In genomic region chr9:132163457-132163875, GRCh38 we compare ENCODE assay signal across 9 cellular contexts. TPM values are rescaled to one million over a fixed set of nuclear protein-coding genes. Genes with fewer than 3 reads are reported as not detected.
DNase-seq lines count a peak whose midpoint lies in the region; TF ChIP-seq lines count a peak whose summit lies in the region.
"Had no signal": no experiment of that assay in that cellular context is flagged by ENCODE, and none has a peak within 500 bp of the region (broad histone marks: within the 10 kb centered on the region; RNA-seq: fewer than 3 reads in every experiment).

No MANE protein-coding gene starts in this region.

- H3K9ac ChIP-seq in MM.1S (ENCODE audit: low read length), result no peak overlapping the region

- H3K4me3 ChIP-seq in tibial nerve (peak overlapping the region; percentile 22 to 75 (median 42)), MM.1S (ENCODE audit: low read length) (no peak overlapping the region)

- H3K27me3 Mint-ChIP-seq in activated T-cell treated with anti-CD3 and anti-CD28 coated beads, Interleukin-2, amount 50 U/mL, for 24 hours, result peaks cover 68% of the 10 kb centered on the region

- H3K36me3 Mint-ChIP-seq in activated T-cell treated with anti-CD3 and anti-CD28 coated beads, Interleukin-2, amount 50 U/mL, for 24 hours (ENCODE audit: low read depth), result no peaks in the 10 kb centered on the region

- H3K27ac Mint-ChIP-seq in activated T-cell treated with anti-CD3 and anti-CD28 coated beads, Interleukin-2, amount 50 U/mL, for 24 hours, result no peak overlapping the region

- peaks cover 7% of the 10 kb centered on the region for H3K4me1 Mint-ChIP-seq in activated T-cell treated with anti-CD3 and anti-CD28 coated beads, Interleukin-2, amount 50 U/mL, for 24 hours (ENCODE audit: low read depth)

- H3K9me3 ChIP-seq in tibial nerve (no peaks in the 10 kb centered on the region), MM.1S (replicated peaks; ENCODE audit: insufficient read depth, low read length) (no peaks in the 10 kb centered on the region)

- TF ChIP-seq POLR2A in tibial nerve (IDR thresholded peaks at IDR 0.05), result no peak

- H3K4me3 Mint-ChIP-seq in activated T-cell treated with anti-CD3 and anti-CD28 coated beads, Interleukin-2, amount 50 U/mL, for 24 hours, result peak overlapping the region; percentile 53

- H3F3A ChIP-seq in MM.1S (ENCODE audit: insufficient read depth, low read length), result no peaks in the 10 kb centered on the region

- 2 to 5% methylated on average over 7 to 8 of the region's 29 CpGs for WGBS in tibial nerve, 2 donors

- H3K36me3 ChIP-seq in tibial nerve (no peaks in the 10 kb centered on the region), MM.1S (replicated peaks; ENCODE audit: insufficient read depth, low read length) (no peaks in the 10 kb centered on the region)

- peak; percentile 35 for DNase-seq in activated T-cell treated with anti-CD3 and anti-CD28 coated beads, Interleukin-2, amount 50 U/mL, for 24 hours
- no peak for DNase-seq in activated T-cell treated with anti-CD3 and anti-CD28 coated beads, Interleukin-2, amount 50 U/mL, for 1 hour
- DNase-seq in amniotic epithelial cell (ENCODE audit: low read depth), result peak; percentile 13
- DNase-seq in iris pigment epithelial cell (ENCODE audit: low read depth), result peak; percentile 54
- DNase-seq in tibial nerve (ENCODE audit: low spot score in 2 of 2), result no peak
- no peak for DNase-seq in RKO (ENCODE audit: low spot score)
- no peak for DNase-seq in MM.1S
- DNase-seq in NCI-H226, result no peak
- DNase-seq: activated CD4-positive, alpha-beta T cell treated with anti-CD3 and anti-CD28 coated beads, Interleukin-2, amount 10 ng/mL, durations not matched to agents 7 days and 5 days had no signal

- H3K4me1 ChIP-seq in tibial nerve (peaks cover 0 to 44% (median 23%) of the 10 kb centered on the region in 4 donors), MM.1S (ENCODE audit: low read length) (no peaks in the 10 kb centered on the region)

- H2AFZ ChIP-seq in MM.1S (ENCODE audit: low read length), result no peak overlapping the region

- no peaks in the 10 kb centered on the region for H3K9me3 Mint-ChIP-seq in activated T-cell treated with anti-CD3 and anti-CD28 coated beads, Interleukin-2, amount 50 U/mL, for 24 hours
- H3K9me3 Mint-ChIP-seq: activated CD4-positive, alpha-beta T cell treated with anti-CD3 and anti-CD28 coated beads, Interleukin-2, amount 10 ng/mL, durations not matched to agents 7 days and 5 days had no signal

- H3K27ac ChIP-seq in tibial nerve, result no peak overlapping the region
- no peak overlapping the region for H3K27ac ChIP-seq in MM.1S (ENCODE audit: low read length)

- no peaks in the 10 kb centered on the region for H3K79me2 ChIP-seq in MM.1S (ENCODE audit: low read length)

- TF ChIP-seq EP300 in tibial nerve (IDR thresholded peaks at IDR 0.05), result no peak

- TF ChIP-seq CTCF in tibial nerve (IDR thresholded peaks at IDR 0.05), result no peak
- no peak for TF ChIP-seq CTCF in MM.1S (IDR thresholded peaks at IDR 0.05; ENCODE audit: low read length)

- H4K20me1 ChIP-seq in MM.1S (ENCODE audit: insufficient read depth, low read length), result no peaks in the 10 kb centered on the region

- no peak overlapping the region for H3K4me2 ChIP-seq in MM.1S (ENCODE audit: low read depth, low read length)

- no peaks in the 10 kb centered on the region for H3K9me2 ChIP-seq in MM.1S (replicated peaks; ENCODE audit: insufficient read depth, low read length)

- H3K27me3 ChIP-seq in tibial nerve (peaks cover 0 to 93% of the 10 kb centered on the region in 2 donors), MM.1S (replicated peaks; ENCODE audit: insufficient read depth, low read length) (peaks cover 95% of the 10 kb centered on the region)

RNA-seq across cellular contexts. Expression of gene NTNG2, which starts 1.6 kb away (rescaled TPM):
- 10 to 100 TPM in 1 of 4 donors, 1 to 10 TPM in 1, under 1 TPM in 2; 0.63 to 21.4 (median 1.0) TPM for total RNA-seq in tibial nerve

Comparison
In these comparisons a context has a peak if more than half of its experiments do, and no peak if none do; other contexts are left out.
1. DNase-seq: peak in activated T-cell treated with anti-CD3 and anti-CD28 coated beads, Interleukin-2, amount 50 U/mL, for 24 hours (single experiment), amniotic epithelial cell (single experiment) and iris pigment epithelial cell (single experiment); none in activated T-cell treated with anti-CD3 and anti-CD28 coated beads, Interleukin-2, amount 50 U/mL, for 1 hour (single experiment), tibial nerve (0 of 2), RKO (single experiment), MM.1S (single experiment) and NCI-H226 (single experiment).